ENCODE assay signal across 14 cellular contexts in genomic region chr14:101827286-101827685, GRCh38.
DNase-seq lines count a peak whose midpoint lies in the region; ATAC-seq and TF ChIP-seq lines count a peak whose summit lies in the region.
"Had no signal": no experiment of that assay in that cellular context is flagged by ENCODE, and none has a peak within 500 bp of the region (broad histone marks: within the 10 kb centered on the region; RNA-seq: fewer than 3 reads in every experiment).

No MANE protein-coding gene starts in this region.

- H3K27ac Mint-ChIP-seq in CD8-positive, alpha-beta T cell: peak overlapping the region; percentile 89
- peak overlapping the region; percentile 98 for H3K27ac Mint-ChIP-seq in dendritic cell treated with granulocyte-macrophage colony-stimulating factor and Interleukin-4, amounts not matched to agents 40 ng/mL and 50 ng/mL, for 4 days
- H3K27ac Mint-ChIP-seq: progenitor cell of endocrine pancreas had no signal

- no peak overlapping the region for H3K9ac ChIP-seq in rectal smooth muscle tissue (ENCODE audit: low read length)

- CTCF ChIA-PET in CD8-positive, alpha-beta T cell (lab: Charles Lee): interaction anchor here (0.9 to 1.7 kb wide), 3 partner anchors 13 to 56 kb away, joined by 3 to 5 read pairs (median 5); no protein-coding TSS in a partner anchor

- no peaks in the 10 kb centered on the region for H3K9me3 Mint-ChIP-seq in CD8-positive, alpha-beta T cell
- H3K9me3 Mint-ChIP-seq in dendritic cell treated with granulocyte-macrophage colony-stimulating factor and Interleukin-4, amounts not matched to agents 40 ng/mL and 50 ng/mL, for 4 days: no peaks in the 10 kb centered on the region

- H3K27ac ChIP-seq in CD8-positive, alpha-beta T cell (ENCODE audit: low read depth, low read length): no peak overlapping the region
- peak overlapping the region; percentile 46 for H3K27ac ChIP-seq in rectal smooth muscle tissue (ENCODE audit: low read depth, low read length)
- H3K27ac ChIP-seq: adrenal gland had no signal

- H3K4me1 Mint-ChIP-seq in CD8-positive, alpha-beta T cell (ENCODE audit: low read depth): peaks cover 91% of the 10 kb centered on the region
- peaks cover 60% of the 10 kb centered on the region for H3K4me1 Mint-ChIP-seq in dendritic cell treated with granulocyte-macrophage colony-stimulating factor and Interleukin-4, amounts not matched to agents 40 ng/mL and 50 ng/mL, for 4 days (ENCODE audit: low read depth)

- POLR2A ChIA-PET in CD8-positive, alpha-beta T cell (lab: Charles Lee): interaction anchor here (0.9 to 8.9 kb wide), 4 partner anchors 8 to 123 kb away, joined by 3 to 239 read pairs (median 10); no protein-coding TSS in a partner anchor

- H3K36me3 Mint-ChIP-seq in CD8-positive, alpha-beta T cell: peaks cover 83% of the 10 kb centered on the region
- H3K36me3 Mint-ChIP-seq in dendritic cell treated with granulocyte-macrophage colony-stimulating factor and Interleukin-4, amounts not matched to agents 40 ng/mL and 50 ng/mL, for 4 days (ENCODE audit: low read depth): peaks cover 52% of the 10 kb centered on the region

- no peak for ATAC-seq in CD8-positive, alpha-beta T cell
- no peak for ATAC-seq in GM19395 (IDR thresholded peaks at IDR 0.05; ENCODE audit: unreplicated experiment)

- no peaks in the 10 kb centered on the region for H3K9me3 ChIP-seq in CD8-positive, alpha-beta T cell (ENCODE audit: low read length)
- H3K9me3 ChIP-seq: adrenal gland, esophagus squamous epithelium had no signal

- intact Hi-C loops in CD8-positive, alpha-beta T cell (cut with DNase I, micrococcal nuclease): loop anchor here in 1 of 2 experiments (5.0 kb wide), 2 partner anchors 35 to 260 kb away; partner anchors contain the start of gene HSP90AA1
- intact Hi-C loops in dendritic cell treated with granulocyte-macrophage colony-stimulating factor and Interleukin-4, amounts not matched to agents 40 ng/mL and 50 ng/mL, for 4 days (cut with micrococcal nuclease): no loop called here

- no peak for TF ChIP-seq CTCF in CD8-positive, alpha-beta T cell (IDR thresholded peaks at IDR 0.05)

- H3K4me1 ChIP-seq in CD8-positive, alpha-beta T cell (ENCODE audit: insufficient read depth, low read length): peaks cover 86% of the 10 kb centered on the region
- peaks cover 59% of the 10 kb centered on the region for H3K4me1 ChIP-seq in rectal smooth muscle tissue (ENCODE audit: control insufficient read depth, insufficient read depth, low read length)

- no peak for DNase-seq in CD8-positive, alpha-beta T cell
- DNase-seq in M059J (ENCODE audit: low read depth): peak; percentile 67
- DNase-seq in DMS 273 treated with DMSO at 0.1 percent for 48 hours (lab: John Stamatoyannopoulos, UW): no peak
- DNase-seq in DMS79 (lab: John Stamatoyannopoulos, UW): no peak
- DNase-seq: adrenal gland; esophagus squamous epithelium; NCI-H226; stimulated activated CD4-positive, alpha-beta T cell treated with anti-CD3 and anti-CD28 coated beads, Interleukin-2, amount 100 ng/mL, for 48 hours; stimulated activated naive CD4-positive, alpha-beta T cell treated with Interleukin-2 at 50 U/mL for 16 hours had no signal

- H3K4me3 ChIP-seq in CD8-positive, alpha-beta T cell (ENCODE audit: low read depth, low read length): no peak overlapping the region
- H3K4me3 ChIP-seq in rectal smooth muscle tissue (ENCODE audit: low read length): no peak overlapping the region
- H3K4me3 ChIP-seq: adrenal gland, esophagus squamous epithelium had no signal

- H3K36me3 ChIP-seq in CD8-positive, alpha-beta T cell (ENCODE audit: insufficient read depth, low read length): peaks cover 13% of the 10 kb centered on the region
- no peaks in the 10 kb centered on the region for H3K36me3 ChIP-seq in rectal smooth muscle tissue (ENCODE audit: control insufficient read depth, insufficient read depth, low read length)
- H3K36me3 ChIP-seq: adrenal gland had no signal

- H3K27me3 Mint-ChIP-seq in CD8-positive, alpha-beta T cell (ENCODE audit: low read depth): no peaks in the 10 kb centered on the region
- H3K27me3 Mint-ChIP-seq in dendritic cell treated with granulocyte-macrophage colony-stimulating factor and Interleukin-4, amounts not matched to agents 40 ng/mL and 50 ng/mL, for 4 days: no peaks in the 10 kb centered on the region
- H3K27me3 Mint-ChIP-seq: progenitor cell of endocrine pancreas had no signal

- H3K27me3 ChIP-seq in CD8-positive, alpha-beta T cell (ENCODE audit: insufficient read depth, low read length): no peaks in the 10 kb centered on the region
- no peaks in the 10 kb centered on the region for H3K27me3 ChIP-seq in rectal smooth muscle tissue (ENCODE audit: control insufficient read depth, insufficient read depth, low read length)
- H3K27me3 ChIP-seq: adrenal gland, esophagus squamous epithelium had no signal

- peak overlapping the region; percentile 71 for H3K4me3 Mint-ChIP-seq in CD8-positive, alpha-beta T cell
- H3K4me3 Mint-ChIP-seq in dendritic cell treated with granulocyte-macrophage colony-stimulating factor and Interleukin-4, amounts not matched to agents 40 ng/mL and 50 ng/mL, for 4 days: no peak overlapping the region
- H3K4me3 Mint-ChIP-seq: mesothelial cell of epicardium had no signal
